Comparison of ENCODE assay signal across 20 cellular contexts in genomic region chr16:53492499-53492898, GRCh38. TPM values are rescaled to one million over a fixed set of nuclear protein-coding genes. Genes with fewer than 3 reads are reported as not detected.
DNase-seq lines count a peak whose midpoint lies in the region; ATAC-seq, FAIRE-seq and TF ChIP-seq lines count a peak whose summit lies in the region.
"Had no signal": no experiment of that assay in that cellular context is flagged by ENCODE, and none has a peak within 500 bp of the region (broad histone marks: within the 10 kb centered on the region; RNA-seq: fewer than 3 reads in every experiment).

No MANE protein-coding gene starts in this region.

- H3K27me3 ChIP-seq in ovary: no peaks in the 10 kb centered on the region
- H3K27me3 ChIP-seq: BLaER1 treated with 17β-estradiol and CSF1 and Interleukin-3, amounts not matched to agents 10 nM and 100 nM had no signal

- intact Hi-C loops in activated CD4-positive, alpha-beta T cell treated with anti-CD3 and anti-CD28 coated beads, Interleukin-2, amount 10 ng/mL, durations not matched to agents 24 days and 14 days (cut with micrococcal nuclease): no loop called here
- intact Hi-C loops in ovary (cut with DNase I): no loop called here

- H3K4me3 ChIP-seq in ovary: no peak overlapping the region
- H3K4me3 ChIP-seq: BLaER1 treated with 17β-estradiol and CSF1 and Interleukin-3, amounts not matched to agents 10 nM and 100 nM had no signal

- TF ChIP-seq POLR2A in ovary (IDR thresholded peaks at IDR 0.05): no peak

- TF ChIP-seq EP300 in ovary (IDR thresholded peaks at IDR 0.05): no peak

- peaks cover 71% of the 10 kb centered on the region for H3K36me3 Mint-ChIP-seq in activated CD4-positive, alpha-beta T cell treated with anti-CD3 and anti-CD28 coated beads, Interleukin-2, amount 10 ng/mL, durations not matched to agents 24 days and 14 days (ENCODE audit: low read depth)
- peaks cover 80% of the 10 kb centered on the region for H3K36me3 Mint-ChIP-seq in T-helper 2 cell treated with Interferon-gamma antibody and Interleukin-4, amounts not matched to agents 5 μg/mL and 100 μg/mL, for 36 hours (ENCODE audit: low read depth)

- DNase-seq in activated CD4-positive, alpha-beta T cell treated with anti-CD3 and anti-CD28 coated beads, Interleukin-2, amount 10 ng/mL, durations not matched to agents 24 days and 14 days: no peak
- no peak for DNase-seq in activated CD4-positive, alpha-beta T cell treated with anti-CD3 and anti-CD28 coated beads, Interleukin-2, amount 50 U/mL, for 4 hours
- DNase-seq in stimulated activated naive CD8-positive, alpha-beta T cell treated with anti-CD3 and anti-CD28 coated beads, Interleukin-15, amount 100 ng/mL, for 72 hours: no peak
- DNase-seq in stimulated activated naive CD8-positive, alpha-beta T cell treated with anti-CD3 and anti-CD28 coated beads, Interleukin-15, Interleukin-2, amounts not matched to agents 100 U/mL and 50 U/mL, for 24 hours: no peak
- no peak for DNase-seq in ovary
- DNase-seq in T-helper 2 cell treated with Interferon-gamma antibody and Interleukin-4, amounts not matched to agents 5 μg/mL and 100 μg/mL, for 36 hours (ENCODE audit: low spot score): no peak
- DNase-seq: 8988T, DMS79 treated with DMSO at 0.1 percent for 48 hours, HCEC 1CT, Kasumi-1, NCI-H1105 treated with DMSO at 0.1 percent for 48 hours, NCI-H187 treated with DMSO at 0.1 percent for 48 hours, NCI-H446 treated with DMSO at 0.1 percent for 48 hours, NCI-H748 treated with DMSO at 0.1 percent for 48 hours, PC-3 had no signal

- H3K4me1 ChIP-seq in ovary (ENCODE audit: insufficient read depth): no peaks in the 10 kb centered on the region
- H3K4me1 ChIP-seq: BLaER1 treated with 17β-estradiol and CSF1 and Interleukin-3, amounts not matched to agents 10 nM and 100 nM had no signal

- ATAC-seq in stimulated activated naive CD8-positive, alpha-beta T cell treated with anti-CD3 and anti-CD28 coated beads, Interleukin-15, amount 100 ng/mL, for 72 hours: no peak
- ATAC-seq in stimulated activated naive CD8-positive, alpha-beta T cell treated with anti-CD3 and anti-CD28 coated beads, Interleukin-15, Interleukin-2, amounts not matched to agents 100 U/mL and 50 U/mL, for 24 hours: no peak
- no peak for ATAC-seq in GM19455 (IDR thresholded peaks at IDR 0.05; ENCODE audit: unreplicated experiment)
- ATAC-seq: PC-3 had no signal

- TF ChIP-seq CTCF in ovary (IDR thresholded peaks at IDR 0.05): no peak

- H3K27me3 Mint-ChIP-seq in activated CD4-positive, alpha-beta T cell treated with anti-CD3 and anti-CD28 coated beads, Interleukin-2, amount 10 ng/mL, durations not matched to agents 24 days and 14 days: no peaks in the 10 kb centered on the region
- H3K27me3 Mint-ChIP-seq in stimulated activated naive CD8-positive, alpha-beta T cell treated with anti-CD3 and anti-CD28 coated beads, Interleukin-15, amount 100 ng/mL, for 72 hours: no peaks in the 10 kb centered on the region
- H3K27me3 Mint-ChIP-seq in T-helper 2 cell treated with Interferon-gamma antibody and Interleukin-4, amounts not matched to agents 5 μg/mL and 100 μg/mL, for 36 hours (ENCODE audit: low read depth): no peaks in the 10 kb centered on the region

- H3K27ac Mint-ChIP-seq in activated CD4-positive, alpha-beta T cell treated with anti-CD3 and anti-CD28 coated beads, Interleukin-2, amount 10 ng/mL, durations not matched to agents 24 days and 14 days: peak overlapping the region; percentile 37
- H3K27ac Mint-ChIP-seq in stimulated activated naive CD8-positive, alpha-beta T cell treated with anti-CD3 and anti-CD28 coated beads, Interleukin-15, amount 100 ng/mL, for 72 hours: peak overlapping the region; percentile 74 to 75
- no peak overlapping the region for H3K27ac Mint-ChIP-seq in T-helper 2 cell treated with Interferon-gamma antibody and Interleukin-4, amounts not matched to agents 5 μg/mL and 100 μg/mL, for 36 hours

- no peak overlapping the region for H3K4me3 Mint-ChIP-seq in activated CD4-positive, alpha-beta T cell treated with anti-CD3 and anti-CD28 coated beads, Interleukin-2, amount 10 ng/mL, durations not matched to agents 24 days and 14 days
- H3K4me3 Mint-ChIP-seq in stimulated activated naive CD8-positive, alpha-beta T cell treated with anti-CD3 and anti-CD28 coated beads, Interleukin-15, amount 100 ng/mL, for 72 hours: no peak overlapping the region
- no peak overlapping the region for H3K4me3 Mint-ChIP-seq in T-helper 2 cell treated with Interferon-gamma antibody and Interleukin-4, amounts not matched to agents 5 μg/mL and 100 μg/mL, for 36 hours

- WGBS in ovary, 3 donors: 93 to 94% (median 94%) methylated on average over 1 of the region's 1 CpG

- H3K36me3 ChIP-seq in ovary: no peaks in the 10 kb centered on the region

- no peaks in the 10 kb centered on the region for H3K9me3 ChIP-seq in ovary
- H3K9me3 ChIP-seq: BLaER1 treated with 17β-estradiol and CSF1 and Interleukin-3, amounts not matched to agents 10 nM and 100 nM had no signal

- H3K27ac ChIP-seq in ovary: no peak overlapping the region
- H3K27ac ChIP-seq: BLaER1 treated with 17β-estradiol and CSF1 and Interleukin-3, amounts not matched to agents 10 nM and 100 nM had no signal

- H3K4me1 Mint-ChIP-seq in activated CD4-positive, alpha-beta T cell treated with anti-CD3 and anti-CD28 coated beads, Interleukin-2, amount 10 ng/mL, durations not matched to agents 24 days and 14 days: peaks cover 17% of the 10 kb centered on the region
- peaks cover 41% of the 10 kb centered on the region for H3K4me1 Mint-ChIP-seq in stimulated activated naive CD8-positive, alpha-beta T cell treated with anti-CD3 and anti-CD28 coated beads, Interleukin-15, amount 100 ng/mL, for 72 hours
- H3K4me1 Mint-ChIP-seq in T-helper 2 cell treated with Interferon-gamma antibody and Interleukin-4, amounts not matched to agents 5 μg/mL and 100 μg/mL, for 36 hours (ENCODE audit: low read depth): peaks cover 16% of the 10 kb centered on the region

- no peaks in the 10 kb centered on the region for H3K9me3 Mint-ChIP-seq in activated CD4-positive, alpha-beta T cell treated with anti-CD3 and anti-CD28 coated beads, Interleukin-2, amount 10 ng/mL, durations not matched to agents 24 days and 14 days
- H3K9me3 Mint-ChIP-seq in stimulated activated naive CD8-positive, alpha-beta T cell treated with anti-CD3 and anti-CD28 coated beads, Interleukin-15, amount 100 ng/mL, for 72 hours: no peaks in the 10 kb centered on the region
- peaks cover 1% of the 10 kb centered on the region for H3K9me3 Mint-ChIP-seq in T-helper 2 cell treated with Interferon-gamma antibody and Interleukin-4, amounts not matched to agents 5 μg/mL and 100 μg/mL, for 36 hours

- FAIRE-seq in colon (lab: Jason Lieb, UNC): peak; percentile 28
- FAIRE-seq: G401.6, GM12891 had no signal

RNA-seq across cellular contexts. Expression of gene AKTIP, which starts 10.5 kb away (rescaled TPM):
- total RNA-seq in activated CD4-positive, alpha-beta T cell treated with anti-CD3 and anti-CD28 coated beads, Interleukin-2, amount 10 ng/mL, durations not matched to agents 24 days and 14 days: 18.0 and 18.7 TPM in 2 replicates
- total RNA-seq in ovary: 10 to 100 TPM; 29.9 to 51.5 (median 44.1) TPM
- 10 to 100 TPM; 28.5 to 43.4 TPM for polyA plus RNA-seq in ovary

RNA-seq across cellular contexts. Expression of gene RBL2, which starts 58.2 kb away (rescaled TPM):
- 66.5 and 69.9 TPM in 2 replicates for total RNA-seq in activated CD4-positive, alpha-beta T cell treated with anti-CD3 and anti-CD28 coated beads, Interleukin-2, amount 10 ng/mL, durations not matched to agents 24 days and 14 days
- 10 to 100 TPM; 48.0 to 88.7 (median 71.7) TPM for total RNA-seq in ovary
- polyA plus RNA-seq in ovary: 10 to 100 TPM; 49.8 to 73.7 TPM
